Comparison of ENCODE assay signal across 25 cellular contexts in the genomic region with DNA sequence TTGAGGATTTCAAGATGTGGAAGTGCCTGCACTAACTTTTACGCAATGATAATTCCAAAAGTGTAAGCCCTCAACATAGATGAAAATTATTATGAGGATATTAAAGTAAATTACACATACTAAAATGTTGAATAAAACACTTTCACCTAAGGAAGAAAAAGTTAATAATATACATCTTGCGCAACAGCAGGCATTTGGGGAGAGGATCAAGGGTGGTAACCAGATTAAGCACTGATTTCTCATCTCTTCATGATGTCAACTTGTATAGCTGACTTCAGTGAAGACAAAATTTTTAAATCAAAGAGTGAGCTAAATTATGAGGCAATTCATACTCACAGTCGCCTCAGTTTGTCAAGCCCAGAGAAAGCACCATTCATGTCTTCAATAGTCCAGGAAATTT. TPM values are rescaled to one million over a fixed set of nuclear protein-coding genes. Genes with fewer than 3 reads are reported as not detected.
A peak's percentile ranks its signal among the peaks of the same experiment; 100 is the strongest.
DNase-seq lines count a peak whose midpoint lies in the region; ATAC-seq, FAIRE-seq and TF ChIP-seq lines count a peak whose summit lies in the region.
"Had no signal": no experiment of that assay in that cellular context is flagged by ENCODE, and none has a peak within 500 bp of the region (broad histone marks: within the 10 kb centered on the region; RNA-seq: fewer than 3 reads in every experiment).

No MANE protein-coding gene starts in this region.

- no peak for ATAC-seq in heart right ventricle
- no peak for ATAC-seq in naive thymus-derived CD8-positive, alpha-beta T cell
- ATAC-seq: GM12878, PC-3, SK-N-SH treated with all-trans-retinoic acid at 6 μM for 48 hours had no signal

- no peaks in the 10 kb centered on the region for H3F3A ChIP-seq in smooth muscle cell (ENCODE audit: low read depth)

- H3K4me3 Mint-ChIP-seq in osteocyte (ENCODE audit: unreplicated experiment): no peak overlapping the region
- H3K4me3 Mint-ChIP-seq in naive thymus-derived CD8-positive, alpha-beta T cell: no peak overlapping the region
- H3K4me3 Mint-ChIP-seq: CD4-positive, alpha-beta memory T cell had no signal

- H3K9me3 ChIP-seq in esophagus squamous epithelium: no peaks in the 10 kb centered on the region
- H3K9me3 ChIP-seq in heart right ventricle: no peaks in the 10 kb centered on the region
- no peaks in the 10 kb centered on the region for H3K9me3 ChIP-seq in smooth muscle cell (replicated peaks; ENCODE audit: low read depth)
- H3K9me3 ChIP-seq: MG63 had no signal

- H3K27me3 Mint-ChIP-seq in osteocyte (ENCODE audit: unreplicated experiment): no peaks in the 10 kb centered on the region
- peaks cover 0 to 3% (median 0%) of the 10 kb centered on the region in 5 donors for H3K27me3 Mint-ChIP-seq in naive thymus-derived CD8-positive, alpha-beta T cell
- H3K27me3 Mint-ChIP-seq: CD4-positive, alpha-beta memory T cell had no signal

- H3K79me2 ChIP-seq in smooth muscle cell (ENCODE audit: low read depth): no peaks in the 10 kb centered on the region

- H3K4me1 Mint-ChIP-seq in osteocyte (ENCODE audit: unreplicated experiment): peaks cover 70% of the 10 kb centered on the region
- no peaks in the 10 kb centered on the region for H3K4me1 Mint-ChIP-seq in naive thymus-derived CD8-positive, alpha-beta T cell
- H3K4me1 Mint-ChIP-seq: CD4-positive, alpha-beta memory T cell had no signal

- no peaks in the 10 kb centered on the region for H4K20me1 ChIP-seq in smooth muscle cell (ENCODE audit: low read depth)

- no peak for TF ChIP-seq RAD21 in Ishikawa (IDR thresholded peaks at IDR 0.05; ENCODE audit: low read depth)

- H3K9ac ChIP-seq in smooth muscle cell (ENCODE audit: low read depth): no peak overlapping the region

- peak overlapping the region; percentile 67 to 81 (median 73) for H3K27ac ChIP-seq in esophagus squamous epithelium
- peak overlapping the region in 1 of 10 donors; percentile 8 for H3K27ac ChIP-seq in heart right ventricle
- H3K27ac ChIP-seq in smooth muscle cell (ENCODE audit: low read depth): no peak overlapping the region
- H3K27ac ChIP-seq: HL-60 had no signal

- DNase-seq in H54 (ENCODE audit: insufficient read length, low spot score): no peak
- no peak for DNase-seq in esophagus squamous epithelium (lab: John Stamatoyannopoulos, UW)
- no peak for DNase-seq in osteocyte (ENCODE audit: extremely low spot score, unreplicated experiment)
- no peak for DNase-seq in heart right ventricle
- DNase-seq in naive thymus-derived CD8-positive, alpha-beta T cell: no peak
- no peak for DNase-seq in smooth muscle cell (lab: John Stamatoyannopoulos, UW; ENCODE audit: unreplicated experiment)
- DNase-seq: C1 segment of cervical spinal cord; CD4-positive, alpha-beta memory T cell; COR-L47; DMS53; KBM-7; MG63; NCI-H1105 treated with DMSO at 0.1 percent for 48 hours; NCI-H146; NCI-H1930; NCI-H2107; NCI-H524; NCI-H748 treated with DMSO at 0.1 percent for 48 hours; NK-92 treated with Interleukin-12 subunit alpha and Interleukin-12 subunit beta, amount 100 ng/mL, for 24 hours; PC-3 had no signal

- no peak overlapping the region for H2AFZ ChIP-seq in smooth muscle cell (ENCODE audit: low read depth)

- WGBS in esophagus squamous epithelium, 2 donors: 82 to 85% methylated on average over 3 of the region's 3 CpGs
- 92 to 94% methylated on average over 3 of the region's 3 CpGs for WGBS in heart right ventricle, 2 donors
- 98% methylated on average over 3 of the region's 3 CpGs for WGBS in smooth muscle cell (ENCODE audit: low lambda C conversion rate)

- H3K9me3 Mint-ChIP-seq in osteocyte (ENCODE audit: unreplicated experiment): no peaks in the 10 kb centered on the region
- peaks cover 0 to 3% (median 0%) of the 10 kb centered on the region in 9 donors for H3K9me3 Mint-ChIP-seq in naive thymus-derived CD8-positive, alpha-beta T cell

- TF ChIP-seq CTCF in esophagus squamous epithelium (IDR thresholded peaks at IDR 0.05): no peak
- no peak for TF ChIP-seq CTCF in osteocyte (IDR thresholded peaks at IDR 0.05)
- no peak for TF ChIP-seq CTCF in heart right ventricle (IDR thresholded peaks at IDR 0.05)
- TF ChIP-seq CTCF in smooth muscle cell (IDR thresholded peaks at IDR 0.05; ENCODE audit: borderline replicate concordance, insufficient read depth, poor library complexity, severe bottlenecking): no peak

- no peak overlapping the region for H3K4me3 ChIP-seq in esophagus squamous epithelium
- no peak overlapping the region for H3K4me3 ChIP-seq in heart right ventricle
- H3K4me3 ChIP-seq in smooth muscle cell: no peak overlapping the region
- H3K4me3 ChIP-seq: GM12878, MG63 had no signal

- H3K4me1 ChIP-seq in esophagus squamous epithelium (peaks cover 4 to 93% (median 34%) of the 10 kb centered on the region in 3 donors), heart right ventricle (peaks cover 0 to 12% (median 6%) of the 10 kb centered on the region in 9 donors), smooth muscle cell (ENCODE audit: low read depth) (no peaks in the 10 kb centered on the region)

- POLR2A ChIA-PET in naive thymus-derived CD8-positive, alpha-beta T cell (lab: Charles Lee): no interaction called here

- peak overlapping the region; percentile 59 for H3K27ac Mint-ChIP-seq in osteocyte (ENCODE audit: unreplicated experiment)
- H3K27ac Mint-ChIP-seq in naive thymus-derived CD8-positive, alpha-beta T cell: no peak overlapping the region
- H3K27ac Mint-ChIP-seq: CD4-positive, alpha-beta memory T cell had no signal

- intact Hi-C loops in esophagus squamous epithelium (cut with DNase I) (no loop called here), heart right ventricle (cut with DNase I) (no loop called here)

- no peak for TF ChIP-seq EP300 in Ishikawa (IDR thresholded peaks at IDR 0.05; ENCODE audit: borderline replicate concordance)

- no peak overlapping the region for H3K4me2 ChIP-seq in smooth muscle cell

- no peak for TF ChIP-seq POLR2A in H54 (IDR thresholded peaks at IDR 0.05; ENCODE audit: low read depth, low read length)
- no peak for TF ChIP-seq POLR2A in esophagus squamous epithelium (IDR thresholded peaks at IDR 0.05)

- FAIRE-seq in H54 (lab: Jason Lieb, UNC): peak; percentile 6
- FAIRE-seq: G401.6, GM12878 had no signal

- no peaks in the 10 kb centered on the region for H3K27me3 ChIP-seq in esophagus squamous epithelium
- no peaks in the 10 kb centered on the region for H3K27me3 ChIP-seq in heart right ventricle
- no peaks in the 10 kb centered on the region for H3K27me3 ChIP-seq in smooth muscle cell (ENCODE audit: low read depth)
- H3K27me3 ChIP-seq: MG63 had no signal

- peaks cover 80% of the 10 kb centered on the region for H3K36me3 Mint-ChIP-seq in osteocyte (ENCODE audit: unreplicated experiment)
- no peaks in the 10 kb centered on the region for H3K36me3 Mint-ChIP-seq in naive thymus-derived CD8-positive, alpha-beta T cell
- H3K36me3 Mint-ChIP-seq: CD4-positive, alpha-beta memory T cell had no signal

- H3K36me3 ChIP-seq in esophagus squamous epithelium (peaks cover 0 to 84% (median 0%) of the 10 kb centered on the region in 3 donors), heart right ventricle (peaks cover 0 to 93% (median 45%) of the 10 kb centered on the region in 9 donors), smooth muscle cell (ENCODE audit: low read depth) (no peaks in the 10 kb centered on the region)

TF ChIP-seq in Ishikawa, 13 proteins besides CTCF, POLR2A, EP300 and RAD21:
- TF ChIP-seq CEBPB (IDR thresholded peaks at IDR 0.05) (peak; percentile 81; the same call in 1 of the 2 replicates), FOXM1 (IDR thresholded peaks at IDR 0.05; ENCODE audit: borderline replicate concordance, low read depth) (no peak)

RNA-seq across cellular contexts. Expression of gene LRIG3, which starts 33.8 kb away (rescaled TPM):
- total RNA-seq in esophagus squamous epithelium: 100 to 1,000 TPM in 1 of 4 donors, 10 to 100 TPM in 3; 32.1 to 124 (median 42.4) TPM
- 241 and 249 TPM in 2 replicates for total RNA-seq in osteocyte
- total RNA-seq in heart right ventricle: 1 to 10 TPM; 3.0 to 8.5 (median 6.5) TPM
- polyA plus RNA-seq in heart right ventricle: 1 to 10 TPM; 1.8 to 3.5 TPM
- total RNA-seq in naive thymus-derived CD8-positive, alpha-beta T cell: not detected
- not detected for polyA plus RNA-seq in naive thymus-derived CD8-positive, alpha-beta T cell
- 19.9 and 22.4 TPM in 2 replicates for total RNA-seq in smooth muscle cell
- polyA plus RNA-seq in smooth muscle cell: 6.7 and 9.0 TPM in 2 replicates
- total RNA-seq: CD4-positive, alpha-beta memory T cell had no signal
- polyA plus RNA-seq: CD4-positive, alpha-beta memory T cell had no signal

Comparison
In these comparisons a context has a peak if more than half of its experiments do, and no peak if none do; other contexts are left out.
1. RNA of gene LRIG3, which starts 33.8 kb away (total RNA-seq): 241 to 249 TPM in osteocyte, 32.1 to 124 TPM in esophagus squamous epithelium, 19.9 to 22.4 TPM in smooth muscle cell and 3.0 to 8.5 TPM in heart right ventricle; not detected in naive thymus-derived CD8-positive, alpha-beta T cell; every median in the first group is over 4 times any median in the second.